3 cellular contexts compared by ENCODE assay signal in the genomic region with DNA sequence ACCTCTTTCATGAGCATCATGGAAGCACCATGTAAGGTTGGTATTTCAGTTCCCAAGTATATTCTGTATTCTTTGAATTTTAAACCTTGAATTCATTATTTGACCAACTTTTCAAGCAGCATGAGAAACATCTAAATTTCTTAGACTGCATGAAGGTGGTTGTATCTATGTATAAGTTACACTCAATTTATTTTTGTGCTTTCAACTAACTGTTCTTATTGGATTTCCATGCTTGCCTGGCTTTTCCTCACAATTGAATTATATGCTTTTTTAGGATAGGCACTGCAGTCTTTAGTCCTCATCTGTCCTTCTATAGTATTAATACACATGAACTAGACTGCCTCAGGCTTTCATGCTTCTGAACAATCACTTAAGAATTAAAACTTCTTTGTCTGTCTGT.
"Had no signal": no experiment of that assay in that cellular context is flagged by ENCODE, and none has a peak within 500 bp of the region (broad histone marks: within the 10 kb centered on the region; RNA-seq: fewer than 3 reads in every experiment).

No MANE protein-coding gene starts in this region.

- H3K4me3 ChIP-seq: GM12878 had no signal

- ATAC-seq: GM12878 had no signal

- DNase-seq: GDM1, GF-D8 had no signal
